ENCODE assay signal across 19 cellular contexts in the genomic region with DNA sequence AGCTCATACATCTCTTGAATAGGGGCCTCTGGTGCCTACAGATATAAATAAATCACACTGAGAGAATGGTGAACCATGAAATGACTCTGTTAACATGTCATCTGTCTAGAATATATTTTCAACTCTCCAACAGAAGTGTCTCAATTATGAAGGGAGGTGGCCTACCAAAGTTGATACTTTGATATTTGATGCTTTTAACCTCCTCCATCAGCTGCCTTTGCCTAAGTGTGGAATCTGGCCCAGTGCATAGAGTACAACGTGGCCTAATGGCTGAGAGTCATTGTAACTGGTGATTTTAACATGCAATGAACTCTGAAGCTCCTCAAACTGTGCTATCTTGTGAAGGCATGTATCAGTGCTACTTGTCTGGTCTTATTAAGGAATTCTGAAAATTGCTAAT.
DNase-seq lines count a peak whose midpoint lies in the region; ATAC-seq and TF ChIP-seq lines count a peak whose summit lies in the region.
"Had no signal": no experiment of that assay in that cellular context is flagged by ENCODE, and none has a peak within 500 bp of the region (broad histone marks: within the 10 kb centered on the region; RNA-seq: fewer than 3 reads in every experiment).

No MANE protein-coding gene starts in this region.

- ATAC-seq in activated CD4-positive, CD25-positive, alpha-beta regulatory T cell treated with anti-CD3 and anti-CD28 coated beads, Interleukin-2, amount 50 U/mL, for 24 hours, result no peak
- ATAC-seq in GM19452 (IDR thresholded peaks at IDR 0.05; ENCODE audit: unreplicated experiment), result no peak
- ATAC-seq: activated CD8-positive, alpha-beta T cell treated with anti-CD3 and anti-CD28 coated beads for 36 hours; effector memory CD8-positive, alpha-beta T cell; GM12878; GM23338; Panc1 had no signal

- H2AFZ ChIP-seq in PC-9, result no peak overlapping the region
- H2AFZ ChIP-seq: GM23338 had no signal

- H3K27ac ChIP-seq in left ventricle myocardium inferior (replicated peaks), result no peak overlapping the region
- H3K27ac ChIP-seq in PC-9, result no peak overlapping the region
- H3K27ac ChIP-seq: adrenal gland, KMS-11, suprapubic skin had no signal

- H3F3A ChIP-seq in PC-9 (ENCODE audit: insufficient read depth, low read depth), result no peaks in the 10 kb centered on the region

- BruUV-seq in PC-9 (replicated peaks; lab: Mats Ljungman, UMichigan), result no TSS peak

- POLR2A ChIA-PET in PC-9 (lab: Charles Lee; ENCODE audit: unreplicated experiment), result no interaction called here

- intact Hi-C loops in left ventricle myocardium inferior (cut with micrococcal nuclease) (no loop called here), PC-9 (cut with micrococcal nuclease; ENCODE audit: unreplicated experiment) (no loop called here)

- TF ChIP-seq CTCF in left ventricle myocardium inferior (IDR thresholded peaks at IDR 0.05; ENCODE audit: borderline replicate concordance) (no peak), PC-9 (conservative IDR thresholded peaks at IDR 0.05) (no peak)

- no peaks in the 10 kb centered on the region for H3K27me3 ChIP-seq in left ventricle myocardium inferior (ENCODE audit: low read depth)
- H3K27me3 ChIP-seq in PC-9 (ENCODE audit: insufficient read depth, low read depth), result no peaks in the 10 kb centered on the region
- H3K27me3 ChIP-seq: adrenal gland, suprapubic skin had no signal

- peak; percentile 83 for DNase-seq in DMS153 treated with DMSO at 0.1 percent for 48 hours (lab: John Stamatoyannopoulos, UW; ENCODE audit: unreplicated experiment)
- peak; percentile 87 for DNase-seq in NCI-H1436 (lab: John Stamatoyannopoulos, UW)
- peak; percentile 65 for DNase-seq in NCI-H345 (lab: John Stamatoyannopoulos, UW)
- peak; percentile 19 for DNase-seq in left ventricle myocardium inferior
- no peak for DNase-seq in kidney glomerular epithelial cell (lab: John Stamatoyannopoulos, UW)
- no peak for DNase-seq in PC-9
- DNase-seq: activated CD8-positive, alpha-beta T cell treated with anti-CD3 and anti-CD28 coated beads for 36 hours; adrenal gland; CD8-positive, alpha-beta memory T cell; effector memory CD8-positive, alpha-beta T cell; islet precursor cell; stimulated activated CD4-positive, alpha-beta T cell treated with anti-CD3 and anti-CD28 coated beads, Interleukin-2, amount 100 ng/mL, for 48 hours had no signal

- no peaks in the 10 kb centered on the region for H3K9me3 ChIP-seq in left ventricle myocardium inferior (replicated peaks)
- peaks cover 1% of the 10 kb centered on the region; the same call in 1 of the 2 replicates for H3K9me3 ChIP-seq in PC-9 (ENCODE audit: insufficient read depth, low read depth)
- H3K9me3 ChIP-seq: adrenal gland, suprapubic skin had no signal

- no peaks in the 10 kb centered on the region for H3K9me2 ChIP-seq in PC-9 (ENCODE audit: insufficient read depth)

- H3K4me2 ChIP-seq in PC-9, result no peak overlapping the region
- H3K4me2 ChIP-seq: GM23338, KMS-11 had no signal

- no peaks in the 10 kb centered on the region for H4K20me1 ChIP-seq in PC-9 (ENCODE audit: insufficient read depth)

- H3K4me3 ChIP-seq in left ventricle myocardium inferior, result no peak overlapping the region
- no peak overlapping the region for H3K4me3 ChIP-seq in PC-9
- H3K4me3 ChIP-seq: adrenal gland, GM12878, GM23338, suprapubic skin had no signal

- H3K36me3 ChIP-seq in left ventricle myocardium inferior (no peaks in the 10 kb centered on the region), PC-9 (ENCODE audit: low read depth) (no peaks in the 10 kb centered on the region)
- H3K36me3 ChIP-seq: adrenal gland, suprapubic skin had no signal

- no peaks in the 10 kb centered on the region for H3K79me2 ChIP-seq in PC-9 (ENCODE audit: low read depth)

- H3K4me1 ChIP-seq in left ventricle myocardium inferior (no peaks in the 10 kb centered on the region), PC-9 (replicated peaks; ENCODE audit: insufficient read depth) (no peaks in the 10 kb centered on the region)
- H3K4me1 ChIP-seq: adrenal gland, suprapubic skin had no signal

- CTCF ChIA-PET in PC-9 (lab: Charles Lee), result no interaction called here

Comparison
In these comparisons a context has a peak if more than half of its experiments do, and no peak if none do; other contexts are left out.
1. DNase-seq: peak in DMS153 treated with DMSO at 0.1 percent for 48 hours (single experiment), NCI-H1436 (single experiment), NCI-H345 (single experiment) and left ventricle myocardium inferior (single experiment); none in kidney glomerular epithelial cell (single experiment) and PC-9 (0 of 2).